ENCODE assay signal across 16 cellular contexts in genomic region chr2:233486357-233486756, GRCh38.
DNase-seq lines count a peak whose midpoint lies in the region; ATAC-seq, FAIRE-seq and TF ChIP-seq lines count a peak whose summit lies in the region.
"Had no signal": no experiment of that assay in that cellular context is flagged by ENCODE, and none has a peak within 500 bp of the region (broad histone marks: within the 10 kb centered on the region; RNA-seq: fewer than 3 reads in every experiment).

No MANE protein-coding gene starts in this region.

- H4K20me1 ChIP-seq in PC-3 (ENCODE audit: low read length) (no peaks in the 10 kb centered on the region), endothelial cell of umbilical vein (replicated peaks; ENCODE audit: control insufficient read depth, extremely low read depth, insufficient read depth, low read length) (no peaks in the 10 kb centered on the region)

- H3K4me2 ChIP-seq in PC-3 (ENCODE audit: low read length) (peak overlapping the region; percentile 84), endothelial cell of umbilical vein (ENCODE audit: insufficient read depth, low read length) (peak overlapping the region; percentile 58)

- intact Hi-C loops in PC-3 (cut with micrococcal nuclease), result loop anchor here (2.0 to 10.0 kb wide), 3 partner anchors 14 to 438 kb away; no protein-coding TSS in a partner anchor
- intact Hi-C loops in endothelial cell of umbilical vein (cut with micrococcal nuclease), result loop anchor here (2.0 to 5.0 kb wide), 5 partner anchors 58 to 486 kb away; partner anchors contain the start of genes HJURP and USP40
- intact Hi-C loops in CD14-positive monocyte (cut with micrococcal nuclease), result no loop called here
- intact Hi-C loops in left ventricle myocardium superior (cut with micrococcal nuclease), result no loop called here

- POLR2A ChIA-PET in AG04450 (lab: Yijun Ruan, JAX) (no interaction called here), PC-3 (lab: Charles Lee; ENCODE audit: unreplicated experiment) (interaction anchor here (0.6 to 0.7 kb wide), 2 partner anchors 165 to 347 kb away, joined by 4 read pairs; no protein-coding TSS in a partner anchor), endothelial cell of umbilical vein (lab: Charles Lee) (interaction anchor here (1.0 kb wide), 1 partner anchor 214 kb away, joined by 3 read pairs; no protein-coding TSS in a partner anchor)

- H3K27ac Mint-ChIP-seq in progenitor cell of endocrine pancreas (peak overlapping the region; percentile 3), CD14-positive monocyte (peak overlapping the region in 1 of 7 donors; percentile 50)
- H3K27ac Mint-ChIP-seq: activated T-helper 1 cell treated with anti-CD3 and anti-CD28 coated beads, Interleukin-12 subunit alpha, Interleukin-12 subunit beta, Interleukin-2, Interleukin-4 antibody, amounts not matched to agents 30 ng/mL and 10 ng/mL and 1 ng/mL, durations not matched to agents 14 hours and 24 hours and 36 hours had no signal

- H3K9me2 ChIP-seq in PC-3 (replicated peaks; ENCODE audit: low read length), result no peaks in the 10 kb centered on the region

- dilution Hi-C loops in endothelial cell of umbilical vein (cut with MboI; ENCODE audit: extremely low pct_ligation_motif_present, low sequenced_read_pairs), result no loop called here

- H3K27me3 ChIP-seq in AG04450 (ENCODE audit: control insufficient read depth, insufficient read depth, low read length) (no peaks in the 10 kb centered on the region), PC-3 (ENCODE audit: low read length) (no peaks in the 10 kb centered on the region), endothelial cell of umbilical vein (ENCODE audit: control insufficient read depth in 2 of 2, insufficient read depth in 2 of 2, low read length in 2 of 2) (no peaks in the 10 kb centered on the region)

- CTCF ChIA-PET in AG04450 (lab: Charles Lee) (no interaction called here), PC-3 (lab: Charles Lee) (interaction anchor here (1.0 kb wide), 1 partner anchor 37 kb away, joined by 4 read pairs; no protein-coding TSS in a partner anchor), endothelial cell of umbilical vein (lab: Charles Lee) (interaction anchor here (1.0 to 1.6 kb wide), 7 partner anchors 11 to 226 kb away, joined by 3 to 10 read pairs (median 3); partner anchors contain the start of gene UGT1A5)

- H3F3A ChIP-seq in PC-3 (ENCODE audit: low read length, unreplicated experiment), result peaks cover 18% of the 10 kb centered on the region

- TF ChIP-seq POLR2A in endothelial cell of umbilical vein (IDR thresholded peaks at IDR 0.05; ENCODE audit: low read depth, low read length), result no peak

- H2AFZ ChIP-seq in PC-3 (ENCODE audit: low read length) (0 out of 2 replicates have a peak overlapping the region, but pooled peaks have one; percentile 2), endothelial cell of umbilical vein (ENCODE audit: low read depth, low read length) (no peak overlapping the region)

- H3K9me1 ChIP-seq in endothelial cell of umbilical vein (replicated peaks; ENCODE audit: control insufficient read depth, extremely low read depth, insufficient read depth, low read length), result no peaks in the 10 kb centered on the region

- H3K36me3 Mint-ChIP-seq in progenitor cell of endocrine pancreas (ENCODE audit: insufficient read depth), result peaks cover 24% of the 10 kb centered on the region
- H3K36me3 Mint-ChIP-seq in CD14-positive monocyte, result peaks cover 55 to 84% of the 10 kb centered on the region in 2 donors

- H3K9ac ChIP-seq in PC-3 (ENCODE audit: low read length), result peak overlapping the region; percentile 84
- peak overlapping the region; percentile 58 for H3K9ac ChIP-seq in endothelial cell of umbilical vein (replicated peaks; ENCODE audit: extremely low read depth, insufficient read depth, low read length)

- H3K27ac ChIP-seq in AG04450 (ENCODE audit: low read depth, low read length), result peak overlapping the region; percentile 94
- peak overlapping the region; percentile 100 for H3K27ac ChIP-seq in PC-3 (ENCODE audit: low read length)
- peak overlapping the region; percentile 91 for H3K27ac ChIP-seq in endothelial cell of umbilical vein (ENCODE audit: insufficient read depth, low read depth, low read length)

- H3K9me3 ChIP-seq in AG04450 (ENCODE audit: control insufficient read depth, insufficient read depth, low read length) (no peaks in the 10 kb centered on the region), PC-3 (ENCODE audit: low read length) (no peaks in the 10 kb centered on the region), endothelial cell of umbilical vein (replicated peaks; ENCODE audit: control insufficient read depth, insufficient read depth, low read length) (no peaks in the 10 kb centered on the region)

- H3K4me1 Mint-ChIP-seq in progenitor cell of endocrine pancreas (ENCODE audit: low read depth) (no peaks in the 10 kb centered on the region), CD14-positive monocyte (no peaks in the 10 kb centered on the region)

- no peak for ATAC-seq in PC-3
- no peak for ATAC-seq in GM19395 (IDR thresholded peaks at IDR 0.05; ENCODE audit: unreplicated experiment)
- no peak for ATAC-seq in left ventricle myocardium superior

- peak; percentile 38 for FAIRE-seq in endothelial cell of umbilical vein (lab: Jason Lieb, UNC)

- DNase-seq in AG04450 (ENCODE audit: low read depth, low spot score) (no peak), PC-3 (no peak), endothelial cell of umbilical vein (ENCODE audit: low read depth, low spot score) (no peak), progenitor cell of endocrine pancreas (ENCODE audit: low spot score, unreplicated experiment) (no peak), amniotic stem cell (lab: John Stamatoyannopoulos, UW) (no peak), CD14-positive monocyte (ENCODE audit: low spot score) (no peak), left ventricle myocardium superior (no peak)
- DNase-seq: activated CD4-positive, alpha-beta T cell treated with anti-CD3 and anti-CD28 coated beads, Interleukin-2, amount 50 U/mL, for 4 hours; DMS53; islet precursor cell; Karpas-422; NCI-H1694 treated with DMSO at 0.1 percent for 48 hours; NCI-H526 treated with DMSO at 0.1 percent for 48 hours; right cardiac atrium had no signal

- H3K36me3 ChIP-seq in PC-3 (ENCODE audit: low read depth, low read length) (peaks cover 26% of the 10 kb centered on the region), endothelial cell of umbilical vein (ENCODE audit: control insufficient read depth in 2 of 2, extremely low read depth in 1 of 2, insufficient read depth in 2 of 2, low read length in 2 of 2) (peaks cover 0 to 4% of the 10 kb centered on the region in 2 experiments)

- H3K4me1 ChIP-seq in PC-3 (ENCODE audit: insufficient read depth, low read length) (peaks cover 51% of the 10 kb centered on the region), endothelial cell of umbilical vein (ENCODE audit: control insufficient read depth, extremely low read depth, insufficient read depth, low read length) (peaks cover 28% of the 10 kb centered on the region)

- BruUV-seq in PC-3 (replicated peaks; lab: Mats Ljungman, UMichigan) (no TSS peak), endothelial cell of umbilical vein (replicated peaks; lab: Mats Ljungman, UMichigan) (no TSS peak)

- H3K79me2 ChIP-seq in PC-3 (ENCODE audit: low read length), result no peaks in the 10 kb centered on the region
- H3K79me2 ChIP-seq in endothelial cell of umbilical vein (ENCODE audit: control insufficient read depth, insufficient read depth, low read length), result no peaks in the 10 kb centered on the region

- H3K9me3 Mint-ChIP-seq in progenitor cell of endocrine pancreas (ENCODE audit: low read depth), result no peaks in the 10 kb centered on the region
- H3K9me3 Mint-ChIP-seq in CD14-positive monocyte, result peaks cover 0 to 2% (median 0%) of the 10 kb centered on the region in 7 donors
- H3K9me3 Mint-ChIP-seq: activated T-helper 1 cell treated with anti-CD3 and anti-CD28 coated beads, Interleukin-12 subunit alpha, Interleukin-12 subunit beta, Interleukin-2, Interleukin-4 antibody, amounts not matched to agents 30 ng/mL and 10 ng/mL and 1 ng/mL, durations not matched to agents 14 hours and 24 hours and 36 hours had no signal

- H3K4me3 Mint-ChIP-seq in progenitor cell of endocrine pancreas (ENCODE audit: low read depth), result no peak overlapping the region
- no peak overlapping the region for H3K4me3 Mint-ChIP-seq in CD14-positive monocyte
- H3K4me3 Mint-ChIP-seq: activated T-helper 1 cell treated with anti-CD3 and anti-CD28 coated beads, Interleukin-12 subunit alpha, Interleukin-12 subunit beta, Interleukin-2, Interleukin-4 antibody, amounts not matched to agents 30 ng/mL and 10 ng/mL and 1 ng/mL, durations not matched to agents 14 hours and 24 hours and 36 hours had no signal

- no peak for TF ChIP-seq CTCF in AG04450 (IDR thresholded peaks at IDR 0.05; ENCODE audit: low read depth, low read length)
- no peak for TF ChIP-seq CTCF in PC-3 (conservative IDR thresholded peaks at IDR 0.05; ENCODE audit: low read depth, low read length)
- TF ChIP-seq CTCF in endothelial cell of umbilical vein (IDR thresholded peaks at IDR 0.05; ENCODE audit: extremely low read depth in 1 of 2, insufficient read depth in 1 of 2, low read depth in 1 of 2, low read length in 2 of 2), result no peak
- TF ChIP-seq CTCF in progenitor cell of endocrine pancreas (IDR thresholded peaks at IDR 0.05; ENCODE audit: unreplicated experiment), result no peak
- TF ChIP-seq CTCF in CD14-positive monocyte (IDR thresholded peaks at IDR 0.05), result no peak

- H3K27me3 Mint-ChIP-seq in progenitor cell of endocrine pancreas (no peaks in the 10 kb centered on the region), CD14-positive monocyte (ENCODE audit: low read depth in 3 of 3) (peaks cover 0 to 2% (median 0%) of the 10 kb centered on the region in 3 donors)

- H3K4me3 ChIP-seq in AG04450 (ENCODE audit: low read depth, low read length) (no peak overlapping the region), PC-3 (ENCODE audit: low read length) (0 out of 2 replicates have a peak overlapping the region, but pooled peaks have one; percentile 9), endothelial cell of umbilical vein (replicated peaks in 1 of 3; ENCODE audit: insufficient read depth in 1 of 3, low read depth in 1 of 3, low read length in 3 of 3) (no peak overlapping the region)

TF ChIP-seq in endothelial cell of umbilical vein, 7 proteins besides CTCF, POLR2A, EP300 and RAD21:
- TF ChIP-seq MYC (IDR thresholded peaks at IDR 0.05; ENCODE audit: low read depth, low read length), result no peak
- peak; percentile 9 for TF ChIP-seq POLR2AphosphoS5 (IDR thresholded peaks at IDR 0.05; ENCODE audit: insufficient read depth, low read depth, low read length)
TF ChIP-seq in endothelial cell of umbilical vein: peak in this region for 1.

Comparison
In these comparisons a context has a peak if more than half of its experiments do, and no peak if none do; other contexts are left out.
1. intact Hi-C loops: an anchor here in PC-3 (2.0 to 10.0 kb wide) and endothelial cell of umbilical vein (2.0 to 5.0 kb wide); none called in CD14-positive monocyte and left ventricle myocardium superior.